ENCODE assay signal across 19 cellular contexts in genomic region chr4:19329077-19329476, GRCh38.
"Had no signal": no experiment of that assay in that cellular context is flagged by ENCODE, and none has a peak within 500 bp of the region (broad histone marks: within the 10 kb centered on the region; RNA-seq: fewer than 3 reads in every experiment).

No MANE protein-coding gene starts in this region.

- H3K9me3 ChIP-seq: gastrocnemius medialis, ovary, right atrium auricular region, thoracic aorta, transverse colon had no signal

- H3K27ac ChIP-seq: dorsolateral prefrontal cortex, gastrocnemius medialis, heart right ventricle, ovary, right atrium auricular region, sigmoid colon, skin epidermis, stomach, thoracic aorta, transverse colon had no signal

- H3K36me3 ChIP-seq: gastrocnemius medialis, heart right ventricle, ovary, right atrium auricular region, sigmoid colon, stomach, thoracic aorta, transverse colon had no signal

- H3K27me3 ChIP-seq: dorsolateral prefrontal cortex, gastrocnemius medialis, heart right ventricle, ovary, right atrium auricular region, sigmoid colon, stomach, transverse colon had no signal

- H3K4me1 ChIP-seq: gastrocnemius medialis, heart right ventricle, right atrium auricular region, sigmoid colon, stomach, transverse colon had no signal

- H3K4me3 ChIP-seq: dorsolateral prefrontal cortex, gastrocnemius medialis, heart right ventricle, mucosa of descending colon, ovary, right atrium auricular region, sigmoid colon, skin epidermis, stomach, thoracic aorta, transverse colon had no signal

- DNase-seq: cortex of kidney; dorsolateral prefrontal cortex; effector CD8-positive, alpha-beta T cell; gastrocnemius medialis; heart right ventricle; hypothalamus; kidney glomerular epithelial cell; mucosa of descending colon; natural killer cell; ovary; sigmoid colon; stimulated activated CD4-positive, alpha-beta T cell treated with anti-CD3 and anti-CD28 coated beads, Interleukin-2, amount 100 ng/mL, for 24 hours; stimulated activated naive CD4-positive, alpha-beta T cell; stomach; substantia nigra; transverse colon had no signal
